9 cellular contexts compared by ENCODE assay signal in the genomic region with DNA sequence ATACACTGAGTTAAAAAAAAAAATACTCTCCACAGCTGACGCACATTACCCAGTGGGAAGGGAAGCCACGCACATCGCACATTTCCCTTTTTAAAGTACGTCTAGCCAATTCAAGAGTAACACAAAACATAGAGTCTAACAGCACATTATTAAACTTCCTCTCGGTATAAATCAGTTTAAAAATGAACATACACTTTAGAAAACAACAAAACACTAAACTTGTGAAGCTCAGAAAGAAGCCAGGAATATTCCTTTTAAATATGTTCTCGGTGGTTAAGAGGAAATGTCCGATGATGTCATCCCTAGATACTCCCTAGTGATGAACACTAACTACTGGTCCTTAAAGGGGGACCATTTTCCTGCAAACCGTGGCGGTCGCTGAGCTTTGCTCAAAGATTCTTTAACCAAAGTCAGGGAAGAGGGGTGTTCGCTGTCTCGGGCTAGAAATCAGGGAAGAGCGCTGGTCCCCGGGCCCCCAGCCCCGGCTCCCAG. TPM values are rescaled to one million over a fixed set of nuclear protein-coding genes. Genes with fewer than 3 reads are reported as not detected.
DNase-seq lines count a peak whose midpoint lies in the region; ATAC-seq and TF ChIP-seq lines count a peak whose summit lies in the region.
"Had no signal": no experiment of that assay in that cellular context is flagged by ENCODE, and none has a peak within 500 bp of the region (broad histone marks: within the 10 kb centered on the region; RNA-seq: fewer than 3 reads in every experiment).

No MANE protein-coding gene starts in this region.

- peak overlapping the region; percentile 21 for H3K9ac ChIP-seq in parathyroid adenoma

- peaks cover 10% of the 10 kb centered on the region for H3K79me2 ChIP-seq in parathyroid adenoma

- no peaks in the 10 kb centered on the region for H3K36me3 ChIP-seq in parathyroid adenoma (ENCODE audit: control insufficient read depth, insufficient read depth, low read length)

- H3K4me1 Mint-ChIP-seq in activated naive CD8-positive, alpha-beta T cell (ENCODE audit: low read depth), result peaks cover 24% of the 10 kb centered on the region
- H3K4me1 Mint-ChIP-seq in glutamatergic neuron (ENCODE audit: low read depth, unreplicated experiment), result peaks cover 2% of the 10 kb centered on the region

- peak overlapping the region; percentile 70 for H3K27ac ChIP-seq in parathyroid adenoma

- peak; percentile 77 for ATAC-seq in GM18502 (IDR thresholded peaks at IDR 0.05; ENCODE audit: poor library complexity, unreplicated experiment)
- ATAC-seq in HG02884 (IDR thresholded peaks at IDR 0.05; ENCODE audit: unreplicated experiment), result peak; percentile 63

- peaks cover 3% of the 10 kb centered on the region for H3K36me3 Mint-ChIP-seq in activated naive CD8-positive, alpha-beta T cell
- peaks cover under 1% of the 10 kb centered on the region for H3K36me3 Mint-ChIP-seq in glutamatergic neuron (ENCODE audit: unreplicated experiment)

- H3K9me3 ChIP-seq in parathyroid adenoma (ENCODE audit: control insufficient read depth, low read length), result no peaks in the 10 kb centered on the region

- TF ChIP-seq CTCF in AG09309 (IDR thresholded peaks at IDR 0.05; ENCODE audit: control insufficient read depth, insufficient read depth, low read depth, low read length, missing control alignments), result no peak
- no peak for TF ChIP-seq CTCF in glutamatergic neuron (IDR thresholded peaks at IDR 0.05; ENCODE audit: partially characterized antibody, unreplicated experiment)
- TF ChIP-seq CTCF in parathyroid adenoma (IDR thresholded peaks at IDR 0.05), result no peak

- no peak for DNase-seq in AG09309 (ENCODE audit: low read depth)
- peak; percentile 49 for DNase-seq in NCI-H1694 treated with DMSO at 0.1 percent for 48 hours (lab: John Stamatoyannopoulos, UW)
- no peak for DNase-seq in glutamatergic neuron
- no peak for DNase-seq in GM19238 (ENCODE audit: insufficient read length, low spot score)

- H3K9me3 Mint-ChIP-seq in activated naive CD8-positive, alpha-beta T cell (ENCODE audit: low read depth), result peaks cover under 1% of the 10 kb centered on the region
- peaks cover 8% of the 10 kb centered on the region for H3K9me3 Mint-ChIP-seq in glutamatergic neuron (ENCODE audit: unreplicated experiment)

- H3K4me2 ChIP-seq in parathyroid adenoma (ENCODE audit: low read length), result peak overlapping the region; percentile 43

- H3K27me3 ChIP-seq in parathyroid adenoma (ENCODE audit: control insufficient read depth, insufficient read depth, low read length), result no peaks in the 10 kb centered on the region

- no peaks in the 10 kb centered on the region for H3K4me1 ChIP-seq in parathyroid adenoma

- H3K4me3 ChIP-seq in AG09309 (ENCODE audit: control insufficient read depth, low read depth, low read length) (peak overlapping the region; percentile 71), parathyroid adenoma (ENCODE audit: low read depth, low read length) (peak overlapping the region; percentile 48)

- H3K27me3 Mint-ChIP-seq in activated naive CD8-positive, alpha-beta T cell, result peaks cover 4% of the 10 kb centered on the region
- peaks cover 5% of the 10 kb centered on the region for H3K27me3 Mint-ChIP-seq in glutamatergic neuron (ENCODE audit: unreplicated experiment)

- peak overlapping the region; percentile 88 for H3K4me3 Mint-ChIP-seq in activated naive CD8-positive, alpha-beta T cell
- H3K4me3 Mint-ChIP-seq in glutamatergic neuron (ENCODE audit: unreplicated experiment), result peak overlapping the region; percentile 99

- peak overlapping the region; percentile 86 for H2AFZ ChIP-seq in parathyroid adenoma

- peak overlapping the region; percentile 86 for H3K27ac Mint-ChIP-seq in activated naive CD8-positive, alpha-beta T cell
- H3K27ac Mint-ChIP-seq in glutamatergic neuron (ENCODE audit: unreplicated experiment), result peak overlapping the region; percentile 100

RNA-seq across cellular contexts. Expression of a gene that starts 0.7 kb away (rescaled TPM):
- total RNA-seq in glutamatergic neuron (ENCODE audit: unreplicated experiment), result 245 TPM

RNA-seq across cellular contexts. Expression of a gene that starts 14.0 kb away (rescaled TPM):
- 0.22 TPM for total RNA-seq in glutamatergic neuron (ENCODE audit: unreplicated experiment)
- total RNA-seq: subcutaneous adipose tissue had no signal

RNA-seq across cellular contexts. Expression of a gene that starts 28.7 kb away (rescaled TPM):
- not detected for total RNA-seq in glutamatergic neuron (ENCODE audit: unreplicated experiment)
- total RNA-seq: subcutaneous adipose tissue had no signal

RNA-seq across cellular contexts. Expression of a gene that starts 56.6 kb away (rescaled TPM):
- not detected for total RNA-seq in glutamatergic neuron (ENCODE audit: unreplicated experiment)
- total RNA-seq: subcutaneous adipose tissue had no signal
